22 cellular contexts compared by ENCODE assay signal in genomic region chr6:130457605-130458004, GRCh38.
DNase-seq lines count a peak whose midpoint lies in the region; ATAC-seq and TF ChIP-seq lines count a peak whose summit lies in the region.
"Had no signal": no experiment of that assay in that cellular context is flagged by ENCODE, and none has a peak within 500 bp of the region (broad histone marks: within the 10 kb centered on the region; RNA-seq: fewer than 3 reads in every experiment).

No MANE protein-coding gene starts in this region.

- H3K27me3 ChIP-seq in brain microvascular endothelial cell (replicated peaks) = no peaks in the 10 kb centered on the region
- H3K27me3 ChIP-seq: ascending aorta, BE2C, foreskin keratinocyte had no signal

- in situ Hi-C loops in brain microvascular endothelial cell (cut with HindIII; ENCODE audit: low pct_ligation_motif_present, low sequenced_read_pairs) = no loop called here

- no peaks in the 10 kb centered on the region for H3K36me3 Mint-ChIP-seq in stimulated activated naive B cell treated with anti-CD40 and anti-IgM and Interleukin-4, amounts not matched to agents 10 μg/mL and 1 μg/mL and 100 μg/mL, for 72 hours
- H3K36me3 Mint-ChIP-seq: activated CD4-positive, alpha-beta memory T cell treated with anti-CD3 and anti-CD28 coated beads for 36 hours; type B pancreatic cell had no signal

- no peak overlapping the region for H3K27ac ChIP-seq in brain microvascular endothelial cell
- H3K27ac ChIP-seq: ascending aorta, foreskin keratinocyte had no signal

- no peaks in the 10 kb centered on the region for H3K36me3 ChIP-seq in brain microvascular endothelial cell (replicated peaks)
- H3K36me3 ChIP-seq: ascending aorta, BE2C had no signal

- no peak overlapping the region for H3K4me3 Mint-ChIP-seq in stimulated activated naive B cell treated with anti-CD40 and anti-IgM and Interleukin-4, amounts not matched to agents 10 μg/mL and 1 μg/mL and 100 μg/mL, for 72 hours
- H3K4me3 Mint-ChIP-seq: activated CD4-positive, alpha-beta memory T cell treated with anti-CD3 and anti-CD28 coated beads for 36 hours; nephron; stimulated activated naive CD8-positive, alpha-beta T cell treated with anti-CD3 and anti-CD28 coated beads, Interleukin-15, amount 100 ng/mL, for 72 hours; type B pancreatic cell had no signal

- peak; percentile 32 for DNase-seq in D341Med (ENCODE audit: low spot score)
- DNase-seq in HuH-7 (ENCODE audit: low spot score) = peak; percentile 19
- no peak for DNase-seq in brain microvascular endothelial cell
- no peak for DNase-seq in left colon
- DNase-seq in stimulated activated naive B cell treated with anti-CD40 and anti-IgM and Interleukin-4, amounts not matched to agents 10 μg/mL and 1 μg/mL and 100 μg/mL, for 72 hours = no peak
- no peak for DNase-seq in activated effector memory CD4-positive, alpha-beta T cell treated with Interleukin-2 at 50 U/mL for 16 hours
- DNase-seq: activated CD4-positive, alpha-beta memory T cell treated with anti-CD3 and anti-CD28 coated beads for 36 hours; activated naive CD4-positive, alpha-beta T cell treated with anti-CD3 and anti-CD28 coated beads, Interleukin-2, amount 50 U/mL, for 16 hours; activated T-cell treated with anti-CD3 and anti-CD28 coated beads, Interleukin-2, amount 50 U/mL, for 1 hour; BE2C; Calu3; foreskin keratinocyte; KBM-7; mesenchymal stem cell; NCI-H2029; NCI-H446 treated with DMSO at 0.1 percent for 48 hours; stimulated activated naive CD8-positive, alpha-beta T cell treated with anti-CD3 and anti-CD28 coated beads, Interleukin-15, amount 100 ng/mL, for 72 hours had no signal

- peak; percentile 69 for ATAC-seq in left colon
- ATAC-seq in stimulated activated naive B cell treated with anti-CD40 and anti-IgM and Interleukin-4, amounts not matched to agents 10 μg/mL and 1 μg/mL and 100 μg/mL, for 72 hours (replicated peaks) = no peak
- no peak for ATAC-seq in HG03097 (IDR thresholded peaks at IDR 0.05; ENCODE audit: low FRiP score, unreplicated experiment)
- no peak for ATAC-seq in HG02973 (IDR thresholded peaks at IDR 0.05; ENCODE audit: unreplicated experiment)
- ATAC-seq: foreskin keratinocyte; stimulated activated naive CD8-positive, alpha-beta T cell treated with anti-CD3 and anti-CD28 coated beads, Interleukin-15, amount 100 ng/mL, for 72 hours had no signal

- H3K4me3 ChIP-seq in brain microvascular endothelial cell (ENCODE audit: low read depth, low read length) = no peak overlapping the region
- H3K4me3 ChIP-seq: ascending aorta had no signal

- H3K27ac Mint-ChIP-seq in stimulated activated naive B cell treated with anti-CD40 and anti-IgM and Interleukin-4, amounts not matched to agents 10 μg/mL and 1 μg/mL and 100 μg/mL, for 72 hours = no peak overlapping the region
- H3K27ac Mint-ChIP-seq: activated CD4-positive, alpha-beta memory T cell treated with anti-CD3 and anti-CD28 coated beads for 36 hours; nephron; type B pancreatic cell had no signal

- no peaks in the 10 kb centered on the region for H3K4me1 Mint-ChIP-seq in stimulated activated naive B cell treated with anti-CD40 and anti-IgM and Interleukin-4, amounts not matched to agents 10 μg/mL and 1 μg/mL and 100 μg/mL, for 72 hours
- H3K4me1 Mint-ChIP-seq: nephron had no signal

- intact Hi-C loops in left colon (cut with DNase I, micrococcal nuclease) = no loop called here

- TF ChIP-seq CTCF in brain microvascular endothelial cell (IDR thresholded peaks at IDR 0.05; ENCODE audit: low read depth, low read length, missing control alignments) = peak; percentile 46

- H3K9me3 Mint-ChIP-seq in stimulated activated naive B cell treated with anti-CD40 and anti-IgM and Interleukin-4, amounts not matched to agents 10 μg/mL and 1 μg/mL and 100 μg/mL, for 72 hours = no peaks in the 10 kb centered on the region
- H3K9me3 Mint-ChIP-seq: activated CD4-positive, alpha-beta memory T cell treated with anti-CD3 and anti-CD28 coated beads for 36 hours; nephron; stimulated activated naive CD8-positive, alpha-beta T cell treated with anti-CD3 and anti-CD28 coated beads, Interleukin-15, amount 100 ng/mL, for 72 hours; type B pancreatic cell had no signal

- no peaks in the 10 kb centered on the region for H3K27me3 Mint-ChIP-seq in stimulated activated naive B cell treated with anti-CD40 and anti-IgM and Interleukin-4, amounts not matched to agents 10 μg/mL and 1 μg/mL and 100 μg/mL, for 72 hours
- H3K27me3 Mint-ChIP-seq: activated CD4-positive, alpha-beta memory T cell treated with anti-CD3 and anti-CD28 coated beads for 36 hours had no signal

Comparison
In these comparisons a context has a peak if more than half of its experiments do, and no peak if none do; other contexts are left out.
1. DNase-seq: peak in D341Med (single experiment) and HuH-7 (single experiment); none in brain microvascular endothelial cell (single experiment), left colon (0 of 2), stimulated activated naive B cell treated with anti-CD40 and anti-IgM and Interleukin-4, amounts not matched to agents 10 μg/mL and 1 μg/mL and 100 μg/mL, for 72 hours (single experiment) and activated effector memory CD4-positive, alpha-beta T cell treated with Interleukin-2 at 50 U/mL for 16 hours (single experiment).